Comparison of ENCODE assay signal across 23 cellular contexts in genomic region chr12:79988368-79988767, GRCh38. TPM values are rescaled to one million over a fixed set of nuclear protein-coding genes. Genes with fewer than 3 reads are reported as not detected.
DNase-seq lines count a peak whose midpoint lies in the region; ATAC-seq, FAIRE-seq and TF ChIP-seq lines count a peak whose summit lies in the region.
"Had no signal": no experiment of that assay in that cellular context is flagged by ENCODE, and none has a peak within 500 bp of the region (broad histone marks: within the 10 kb centered on the region; RNA-seq: fewer than 3 reads in every experiment).

No MANE protein-coding gene starts in this region.

- DNase-seq in A172 (ENCODE audit: low spot score) (peak; percentile 46), H54 (ENCODE audit: insufficient read length, low spot score) (no peak), foreskin keratinocyte (peak; percentile 21 to 46), T-helper 2 cell (no peak), activated T-cell treated with anti-CD3 and anti-CD28 coated beads for 4 hours (no peak), DMS153 (lab: John Stamatoyannopoulos, UW) (no peak)
- no peak for DNase-seq in activated T-helper 1 cell treated with anti-CD3 and anti-CD28 coated beads, Interleukin-12 subunit alpha, Interleukin-12 subunit beta, Interleukin-2, Interleukin-4 antibody, amounts not matched to agents 30 ng/mL and 10 ng/mL and 1 ng/mL, durations not matched to agents 14 hours and 24 hours and 36 hours (ENCODE audit: low spot score)
- DNase-seq: activated gamma-delta T cell; CD4-positive, CD25-positive, alpha-beta regulatory T cell; gastrocnemius medialis; H9; left ventricle myocardium inferior; NCI-H2029 treated with DMSO at 0.1 percent for 48 hours; NCI-H510A; SJCRH30; T-helper 9 cell had no signal

- FAIRE-seq in H54 (lab: Jason Lieb, UNC), result peak; percentile 95
- FAIRE-seq: A204.1, colon, endometrium had no signal

- peaks cover 14% of the 10 kb centered on the region for H3K4me1 ChIP-seq in foreskin keratinocyte
- H3K4me1 ChIP-seq: gastrocnemius medialis, SJCRH30 had no signal

- H3K27ac Mint-ChIP-seq in activated T-helper 1 cell treated with anti-CD3 and anti-CD28 coated beads, Interleukin-12 subunit alpha, Interleukin-12 subunit beta, Interleukin-2, Interleukin-4 antibody, amounts not matched to agents 30 ng/mL and 10 ng/mL and 1 ng/mL, durations not matched to agents 14 hours and 24 hours and 36 hours, result no peak overlapping the region
- H3K27ac Mint-ChIP-seq: CD4-positive, CD25-positive, alpha-beta regulatory T cell; H9; neural progenitor cell; stimulated activated effector memory CD8-positive, alpha-beta T cell treated with anti-CD3 and anti-CD28 coated beads, Interleukin-12 subunit alpha, Interleukin-12 subunit beta, amount 100 ng/mL, for 72 hours had no signal

- no peaks in the 10 kb centered on the region for H3K9me3 Mint-ChIP-seq in activated T-helper 1 cell treated with anti-CD3 and anti-CD28 coated beads, Interleukin-12 subunit alpha, Interleukin-12 subunit beta, Interleukin-2, Interleukin-4 antibody, amounts not matched to agents 30 ng/mL and 10 ng/mL and 1 ng/mL, durations not matched to agents 14 hours and 24 hours and 36 hours
- H3K9me3 Mint-ChIP-seq: H9; neural progenitor cell; stimulated activated effector memory CD8-positive, alpha-beta T cell treated with anti-CD3 and anti-CD28 coated beads, Interleukin-12 subunit alpha, Interleukin-12 subunit beta, amount 100 ng/mL, for 72 hours had no signal

- H3K27me3 Mint-ChIP-seq in activated T-helper 1 cell treated with anti-CD3 and anti-CD28 coated beads, Interleukin-12 subunit alpha, Interleukin-12 subunit beta, Interleukin-2, Interleukin-4 antibody, amounts not matched to agents 30 ng/mL and 10 ng/mL and 1 ng/mL, durations not matched to agents 14 hours and 24 hours and 36 hours (ENCODE audit: insufficient read depth), result peaks cover 9% of the 10 kb centered on the region

- H3K4me1 Mint-ChIP-seq in activated T-helper 1 cell treated with anti-CD3 and anti-CD28 coated beads, Interleukin-12 subunit alpha, Interleukin-12 subunit beta, Interleukin-2, Interleukin-4 antibody, amounts not matched to agents 30 ng/mL and 10 ng/mL and 1 ng/mL, durations not matched to agents 14 hours and 24 hours and 36 hours (ENCODE audit: low read depth), result peaks cover 4% of the 10 kb centered on the region
- H3K4me1 Mint-ChIP-seq: CD4-positive, CD25-positive, alpha-beta regulatory T cell; H9; stimulated activated effector memory CD8-positive, alpha-beta T cell treated with anti-CD3 and anti-CD28 coated beads, Interleukin-12 subunit alpha, Interleukin-12 subunit beta, amount 100 ng/mL, for 72 hours had no signal

- no peaks in the 10 kb centered on the region for H3K36me3 Mint-ChIP-seq in activated T-helper 1 cell treated with anti-CD3 and anti-CD28 coated beads, Interleukin-12 subunit alpha, Interleukin-12 subunit beta, Interleukin-2, Interleukin-4 antibody, amounts not matched to agents 30 ng/mL and 10 ng/mL and 1 ng/mL, durations not matched to agents 14 hours and 24 hours and 36 hours (ENCODE audit: low read depth)
- H3K36me3 Mint-ChIP-seq: CD4-positive, CD25-positive, alpha-beta regulatory T cell; neural progenitor cell; stimulated activated effector memory CD8-positive, alpha-beta T cell treated with anti-CD3 and anti-CD28 coated beads, Interleukin-12 subunit alpha, Interleukin-12 subunit beta, amount 100 ng/mL, for 72 hours had no signal

- no peak overlapping the region for H3K4me3 Mint-ChIP-seq in activated T-helper 1 cell treated with anti-CD3 and anti-CD28 coated beads, Interleukin-12 subunit alpha, Interleukin-12 subunit beta, Interleukin-2, Interleukin-4 antibody, amounts not matched to agents 30 ng/mL and 10 ng/mL and 1 ng/mL, durations not matched to agents 14 hours and 24 hours and 36 hours
- H3K4me3 Mint-ChIP-seq: CD4-positive, CD25-positive, alpha-beta regulatory T cell; H9; neural progenitor cell; stimulated activated effector memory CD8-positive, alpha-beta T cell treated with anti-CD3 and anti-CD28 coated beads, Interleukin-12 subunit alpha, Interleukin-12 subunit beta, amount 100 ng/mL, for 72 hours had no signal

- peak; percentile 45 for ATAC-seq in SK-N-SH treated with all-trans-retinoic acid at 6 μM for 48 hours
- no peak for ATAC-seq in foreskin keratinocyte
- ATAC-seq: activated CD4-positive, CD25-positive, alpha-beta regulatory T cell treated with anti-CD3 and anti-CD28 coated beads, Interleukin-2, amount 50 U/mL, for 24 hours; gastrocnemius medialis; stimulated activated effector memory CD8-positive, alpha-beta T cell treated with anti-CD3 and anti-CD28 coated beads, Interleukin-12 subunit alpha, Interleukin-12 subunit beta, amount 100 ng/mL, for 72 hours had no signal

- TF ChIP-seq POLR2A in H54 (IDR thresholded peaks at IDR 0.05; ENCODE audit: low read depth, low read length), result no peak

- TF ChIP-seq CTCF in foreskin keratinocyte (conservative IDR thresholded peaks at IDR 0.05), result no peak

- no peaks in the 10 kb centered on the region for H3K27me3 ChIP-seq in foreskin keratinocyte
- H3K27me3 ChIP-seq: gastrocnemius medialis, neural progenitor cell, SJCRH30 had no signal

- intact Hi-C loops in activated T-helper 1 cell treated with anti-CD3 and anti-CD28 coated beads, Interleukin-12 subunit alpha, Interleukin-12 subunit beta, Interleukin-2, Interleukin-4 antibody, amounts not matched to agents 30 ng/mL and 10 ng/mL and 1 ng/mL, durations not matched to agents 14 hours and 24 hours and 36 hours (cut with micrococcal nuclease), result no loop called here

- H3K27ac ChIP-seq in foreskin keratinocyte, result no peak overlapping the region
- H3K27ac ChIP-seq: gastrocnemius medialis, left ventricle myocardium inferior, neural progenitor cell, SJCRH30 had no signal

TF ChIP-seq in SK-N-SH treated with all-trans-retinoic acid at 6 μM for 48 hours, 23 proteins besides CTCF, POLR2A, EP300 and RAD21:
- TF ChIP-seq ISL1 (CRISPR knock-in tag; IDR thresholded peaks at IDR 0.05), result peak; percentile 56
- no peak for TF ChIP-seq RARB (CRISPR knock-in tag; IDR thresholded peaks at IDR 0.05)
- TF ChIP-seq PPARA (CRISPR knock-in tag; IDR thresholded peaks at IDR 0.05; ENCODE audit: borderline replicate concordance), result no peak

RNA-seq across cellular contexts. Expression of gene PPP1R12A, which starts 53.5 kb away (rescaled TPM):
- 59.9 and 65.0 TPM in 2 replicates for total RNA-seq in A172 (2014; rRNA removed; shearing (Covaris generic))
- total RNA-seq in foreskin keratinocyte, result 50.1 and 66.2 TPM in 2 replicates
- polyA plus RNA-seq in foreskin keratinocyte, result 10.5 and 11.8 TPM in 2 replicates
- total RNA-seq in activated T-helper 1 cell treated with anti-CD3 and anti-CD28 coated beads, Interleukin-12 subunit alpha, Interleukin-12 subunit beta, Interleukin-2, Interleukin-4 antibody, amounts not matched to agents 30 ng/mL and 10 ng/mL and 1 ng/mL, durations not matched to agents 14 hours and 24 hours and 36 hours, result 85.0 and 87.1 TPM in 2 replicates

Comparison
In these comparisons a context has a peak if more than half of its experiments do, and no peak if none do; other contexts are left out.
1. DNase-seq: peak in A172 (single experiment) and foreskin keratinocyte (2 of 2); none in H54 (single experiment), T-helper 2 cell (0 of 5), activated T-cell treated with anti-CD3 and anti-CD28 coated beads for 4 hours (single experiment), DMS153 (single experiment) and activated T-helper 1 cell treated with anti-CD3 and anti-CD28 coated beads, Interleukin-12 subunit alpha, Interleukin-12 subunit beta, Interleukin-2, Interleukin-4 antibody, amounts not matched to agents 30 ng/mL and 10 ng/mL and 1 ng/mL, durations not matched to agents 14 hours and 24 hours and 36 hours (single experiment).